ENCODE assay signal across 1 cellular context in genomic region chr11:1499261-1499890, GRCh38.
A peak's percentile ranks its signal among the peaks of the same experiment; 100 is the strongest.
TF ChIP-seq lines count a peak whose summit lies in the region.

No MANE protein-coding gene starts in this region.

TF ChIP-seq in GM12878, 131 proteins besides CTCF, POLR2A, EP300 and RAD21:
- TF ChIP-seq EGR1 (IDR thresholded peaks at IDR 0.05; ENCODE audit: borderline replicate concordance in 1 of 2, low read depth in 2 of 2, low read length in 2 of 2) (peak in 1 of 2 experiments; percentile 8; a peak in 1 of 3 replicates), ZBTB40 (IDR thresholded peaks at IDR 0.05; ENCODE audit: borderline replicate concordance) (no peak)
